Comparison of ENCODE assay signal across 17 cellular contexts in the genomic region with DNA sequence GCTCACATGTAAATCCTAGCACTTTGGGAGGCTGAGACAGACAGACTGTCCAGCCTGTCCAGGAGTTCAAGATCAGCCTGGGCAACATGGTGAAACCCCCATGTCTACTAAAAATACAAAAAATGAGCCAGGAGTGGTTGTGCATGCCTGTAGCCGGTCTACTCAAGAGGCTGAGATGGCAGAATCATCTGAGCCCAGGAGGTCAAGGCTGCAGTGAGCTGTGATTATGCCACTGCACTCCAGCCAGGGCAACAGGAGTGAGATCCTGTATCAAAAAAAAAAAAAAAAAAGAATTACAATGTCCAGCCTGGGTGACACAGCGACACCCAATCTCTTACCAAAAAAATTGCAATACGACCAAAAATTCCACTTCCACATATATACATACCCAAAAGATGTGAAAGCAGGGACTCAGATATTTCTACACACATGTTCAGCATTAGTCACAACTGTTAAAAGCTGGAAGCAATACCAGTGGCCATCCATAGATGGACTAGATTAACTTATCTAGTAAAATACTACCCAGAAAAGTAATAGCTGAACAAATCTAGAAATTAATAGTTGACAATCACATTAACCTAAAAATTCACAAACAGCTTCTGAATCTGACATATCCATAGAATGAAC. TPM values are rescaled to one million over a fixed set of nuclear protein-coding genes. Genes with fewer than 3 reads are reported as not detected.
DNase-seq lines count a peak whose midpoint lies in the region; ATAC-seq and TF ChIP-seq lines count a peak whose summit lies in the region.
"Had no signal": no experiment of that assay in that cellular context is flagged by ENCODE, and none has a peak within 500 bp of the region (broad histone marks: within the 10 kb centered on the region; RNA-seq: fewer than 3 reads in every experiment).

No MANE protein-coding gene starts in this region.

- H3K9me3 Mint-ChIP-seq in stimulated activated memory B cell treated with anti-CD40 and anti-IgM and Interleukin-4, amounts not matched to agents 10 μg/mL and 1 μg/mL and 100 μg/mL, for 72 hours: no peaks in the 10 kb centered on the region

- no peak overlapping the region for H3K4me3 Mint-ChIP-seq in stimulated activated memory B cell treated with anti-CD40 and anti-IgM and Interleukin-4, amounts not matched to agents 10 μg/mL and 1 μg/mL and 100 μg/mL, for 72 hours
- H3K4me3 Mint-ChIP-seq: endodermal cell had no signal

- no peak overlapping the region for H3K27ac Mint-ChIP-seq in stimulated activated memory B cell treated with anti-CD40 and anti-IgM and Interleukin-4, amounts not matched to agents 10 μg/mL and 1 μg/mL and 100 μg/mL, for 72 hours
- H3K27ac Mint-ChIP-seq: endodermal cell had no signal

- H3K27me3 Mint-ChIP-seq in stimulated activated memory B cell treated with anti-CD40 and anti-IgM and Interleukin-4, amounts not matched to agents 10 μg/mL and 1 μg/mL and 100 μg/mL, for 72 hours: no peaks in the 10 kb centered on the region

- H3K36me3 Mint-ChIP-seq in stimulated activated memory B cell treated with anti-CD40 and anti-IgM and Interleukin-4, amounts not matched to agents 10 μg/mL and 1 μg/mL and 100 μg/mL, for 72 hours: peaks cover 32% of the 10 kb centered on the region

- intact Hi-C loops in left lung (cut with DNase I) (loop anchor here in 1 of 2 donors (10.0 kb wide), 1 partner anchor 49 kb away; no protein-coding TSS in a partner anchor), dorsolateral prefrontal cortex (cut with DNase I) (no loop called here)

- CTCF ChIA-PET in BJ (lab: Yijun Ruan, JAX): interaction anchor here (0.6 to 1.0 kb wide), 3 partner anchors 14 to 46 kb away, joined by 3 read pairs; no protein-coding TSS in a partner anchor
- CTCF ChIA-PET in HEK293 (lab: Yijun Ruan, JAX): interaction anchor here (0.6 to 0.9 kb wide), 5 partner anchors 9 to 385 kb away, joined by 3 to 4 read pairs (median 3); partner anchors contain the start of gene KRTCAP2

- H3K9me3 ChIP-seq in HEK293 (ENCODE audit: control insufficient read depth, insufficient read depth, low read depth, low read length) (no peaks in the 10 kb centered on the region), left lung (no peaks in the 10 kb centered on the region)
- H3K9me3 ChIP-seq: ascending aorta, neutrophil, SJSA1 had no signal

- H3K27me3 ChIP-seq in BJ (ENCODE audit: control insufficient read depth, insufficient read depth, low read length) (no peaks in the 10 kb centered on the region), left lung (no peaks in the 10 kb centered on the region), dorsolateral prefrontal cortex (no peaks in the 10 kb centered on the region)
- H3K27me3 ChIP-seq: ascending aorta, neutrophil, SJSA1 had no signal

- POLR2A ChIA-PET in BJ (lab: Charles Lee): no interaction called here
- POLR2A ChIA-PET in HEK293 (lab: Yijun Ruan, JAX): interaction anchor here (0.6 kb wide), 1 partner anchor 49 kb away, joined by 3 read pairs; no protein-coding TSS in a partner anchor

- no peaks in the 10 kb centered on the region for H3K4me1 ChIP-seq in HEK293 (ENCODE audit: control insufficient read depth, insufficient read depth, low read length)
- peaks cover 0 to 15% of the 10 kb centered on the region in 2 donors for H3K4me1 ChIP-seq in left lung
- H3K4me1 ChIP-seq: SJSA1 had no signal

- no peaks in the 10 kb centered on the region; the same call in 1 of the 2 replicates for H3K36me3 ChIP-seq in BJ (ENCODE audit: control insufficient read depth, insufficient read depth, low read length)
- H3K36me3 ChIP-seq in HEK293 (ENCODE audit: control insufficient read depth in 2 of 2, insufficient read depth in 1 of 2, low read length in 2 of 2): peaks cover 4 to 15% of the 10 kb centered on the region in 2 experiments; a peak in 2 of 3 replicates
- H3K36me3 ChIP-seq in left lung: peaks cover 0 to 11% of the 10 kb centered on the region in 2 donors

- peak; percentile 33 for ATAC-seq in left lung
- no peak for ATAC-seq in stimulated activated memory B cell treated with anti-CD40 and anti-IgM and Interleukin-4, amounts not matched to agents 10 μg/mL and 1 μg/mL and 100 μg/mL, for 72 hours

- peaks cover 24% of the 10 kb centered on the region for H3K4me1 Mint-ChIP-seq in stimulated activated memory B cell treated with anti-CD40 and anti-IgM and Interleukin-4, amounts not matched to agents 10 μg/mL and 1 μg/mL and 100 μg/mL, for 72 hours
- H3K4me1 Mint-ChIP-seq: endodermal cell had no signal

- H3K4me3 ChIP-seq in BJ (ENCODE audit: low read depth, low read length): no peak overlapping the region
- H3K4me3 ChIP-seq in HEK293 (ENCODE audit: low read depth, low read length): no peak overlapping the region
- H3K4me3 ChIP-seq in left lung: no peak overlapping the region
- H3K4me3 ChIP-seq in dorsolateral prefrontal cortex: no peak overlapping the region
- H3K4me3 ChIP-seq: ascending aorta, SJSA1 had no signal

- H3K27ac ChIP-seq in HEK293 (ENCODE audit: extremely low read depth, low read depth, low read length): no peak overlapping the region
- H3K27ac ChIP-seq in left lung: no peak overlapping the region
- H3K27ac ChIP-seq in dorsolateral prefrontal cortex: no peak overlapping the region
- H3K27ac ChIP-seq: ascending aorta, neutrophil, SJSA1, VCaP had no signal

- TF ChIP-seq CTCF in BJ (IDR thresholded peaks at IDR 0.05; ENCODE audit: insufficient read depth, low read depth, low read length) (peak; percentile 31; the same call in 1 of the 2 replicates), HEK293 (tag by site-specific recombination; IDR thresholded peaks at IDR 0.05) (no peak), left lung (IDR thresholded peaks at IDR 0.05) (no peak), dorsolateral prefrontal cortex (IDR thresholded peaks at IDR 0.05 in 54 of 56, conservative IDR thresholded peaks at IDR 0.05 in 2 of 56; ENCODE audit: low read depth in 1 of 56, partially characterized antibody in 56 of 56) (no peak)

- DNase-seq in BJ (ENCODE audit: low read depth) (peak; percentile 21), amniotic stem cell (lab: John Stamatoyannopoulos, UW) (peak; percentile 42), left lung (no peak), SKM-1 (lab: John Stamatoyannopoulos, UW; ENCODE audit: unreplicated experiment) (no peak), dorsolateral prefrontal cortex (no peak)
- DNase-seq: DMS153, endodermal cell, Karpas-422, NCI-H2029 treated with DMSO at 0.1 percent for 48 hours, NCI-H82, substantia nigra had no signal

TF ChIP-seq in HEK293, 187 proteins besides CTCF, POLR2A, EP300 and RAD21:
- TF ChIP-seq, protein P1, sequence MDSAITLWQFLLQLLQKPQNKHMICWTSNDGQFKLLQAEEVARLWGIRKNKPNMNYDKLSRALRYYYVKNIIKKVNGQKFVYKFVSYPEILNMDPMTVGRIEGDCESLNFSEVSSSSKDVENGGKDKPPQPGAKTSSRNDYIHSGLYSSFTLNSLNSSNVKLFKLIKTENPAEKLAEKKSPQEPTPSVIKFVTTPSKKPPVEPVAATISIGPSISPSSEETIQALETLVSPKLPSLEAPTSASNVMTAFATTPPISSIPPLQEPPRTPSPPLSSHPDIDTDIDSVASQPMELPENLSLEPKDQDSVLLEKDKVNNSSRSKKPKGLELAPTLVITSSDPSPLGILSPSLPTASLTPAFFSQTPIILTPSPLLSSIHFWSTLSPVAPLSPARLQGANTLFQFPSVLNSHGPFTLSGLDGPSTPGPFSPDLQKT (IDR thresholded peaks at IDR 0.05; ENCODE audit: borderline replicate concordance, low read depth, low read length): no peak
- TF ChIP-seq ZNF629 (tag by site-specific recombination; IDR thresholded peaks at IDR 0.05) (no peak), ZNF184 (tag by site-specific recombination; IDR thresholded peaks at IDR 0.05) (no peak), ZNF146 (tag by site-specific recombination; IDR thresholded peaks at IDR 0.05) (peak; percentile 14; the same call in 1 of the 2 replicates), ZSCAN23 (tag by site-specific recombination; IDR thresholded peaks at IDR 0.05) (no peak), ZNF518A (tag by site-specific recombination; conservative IDR thresholded peaks at IDR 0.05; ENCODE audit: low read depth) (no peak), ZFP37 (tag by site-specific recombination; IDR thresholded peaks at IDR 0.05) (no peak)
TF ChIP-seq in HEK293: peak in this region for 1.

RNA-seq across cellular contexts. Expression of gene ASH1L, which starts 49.2 kb away (rescaled TPM):
- polyA plus RNA-seq in BJ (2011; rRNA removed): 20.9 and 22.2 TPM in 2 replicates
- 32.2 and 46.8 TPM in 2 replicates for polyA minus RNA-seq in BJ (2011; rRNA and poly(A)+ RNA removed)
- total RNA-seq in left lung: 10 to 100 TPM; 42.3 to 51.2 TPM
- total RNA-seq in dorsolateral prefrontal cortex: 100 to 1,000 TPM in 119 of 120 experiments, 10 to 100 TPM in 1; 98.7 to 145 (median 120) TPM

Comparison
In these comparisons a context has a peak if more than half of its experiments do, and no peak if none do; other contexts are left out.
1. DNase-seq: peak in BJ (single experiment) and amniotic stem cell (single experiment); none in left lung (0 of 2), SKM-1 (single experiment) and dorsolateral prefrontal cortex (0 of 10).